15 cellular contexts compared by ENCODE assay signal in genomic region chr18:48986851-48987761, GRCh38. TPM values are rescaled to one million over a fixed set of nuclear protein-coding genes. Genes with fewer than 3 reads are reported as not detected.
DNase-seq lines count a peak whose midpoint lies in the region; ATAC-seq, FAIRE-seq and TF ChIP-seq lines count a peak whose summit lies in the region.
"Had no signal": no experiment of that assay in that cellular context is flagged by ENCODE, and none has a peak within 500 bp of the region (broad histone marks: within the 10 kb centered on the region; RNA-seq: fewer than 3 reads in every experiment).

No MANE protein-coding gene starts in this region.

- POLR2A ChIA-PET in HepG2 (lab: Yijun Ruan, JAX), result no interaction called here
- POLR2A ChIA-PET in activated CD4-positive, alpha-beta T cell treated with anti-CD3 and anti-CD28 coated beads for 36 hours (lab: Charles Lee), result no interaction called here
- POLR2A ChIA-PET in GM10248 (lab: Yijun Ruan, JAX), result no interaction called here

- FAIRE-seq in astrocyte (lab: Jason Lieb, UNC) (no peak), HepG2 (lab: Jason Lieb, UNC) (no peak)
- FAIRE-seq: H54 had no signal

- no peak for TF ChIP-seq RAD21 in HepG2 (CRISPR knock-in tag; IDR thresholded peaks at IDR 0.05)

- CTCF ChIA-PET in HepG2 (lab: Yijun Ruan, JAX; ENCODE audit: low intra/inter-chr PET ratio, low total read pairs) (no interaction called here), GM10248 (lab: Yijun Ruan, JAX) (no interaction called here)
- CTCF ChIA-PET in activated CD4-positive, alpha-beta T cell treated with anti-CD3 and anti-CD28 coated beads for 36 hours (lab: Charles Lee), result no interaction called here

- H3F3A ChIP-seq in GM23248 (ENCODE audit: insufficient read depth), result no peaks in the 10 kb centered on the region

- no peaks in the 10 kb centered on the region for H3K9me2 ChIP-seq in GM23248 (ENCODE audit: insufficient read depth)

- H3K36me3 ChIP-seq in BLaER1 (no peaks in the 10 kb centered on the region), astrocyte (ENCODE audit: insufficient read depth, low read length) (no peaks in the 10 kb centered on the region), HepG2 (replicated peaks in 1 of 2; ENCODE audit: control insufficient read depth in 1 of 2, insufficient read depth in 2 of 2, low read length in 2 of 2) (no peaks in the 10 kb centered on the region), GM23248 (ENCODE audit: low read depth) (no peaks in the 10 kb centered on the region)
- H3K36me3 ChIP-seq: BLaER1 treated with 17β-estradiol and CSF1 and Interleukin-3, amounts not matched to agents 10 nM and 100 nM had no signal

- H4K20me1 ChIP-seq in BLaER1, result no peaks in the 10 kb centered on the region
- no peaks in the 10 kb centered on the region for H4K20me1 ChIP-seq in astrocyte (ENCODE audit: insufficient read depth, low read length)
- no peaks in the 10 kb centered on the region for H4K20me1 ChIP-seq in HepG2 (ENCODE audit: insufficient read depth, low read length)
- H4K20me1 ChIP-seq in GM23248 (ENCODE audit: insufficient read depth), result no peaks in the 10 kb centered on the region
- H4K20me1 ChIP-seq: BLaER1 treated with 17β-estradiol and CSF1 and Interleukin-3, amounts not matched to agents 10 nM and 100 nM had no signal

- no peak for TF ChIP-seq POLR2A in HepG2 (IDR thresholded peaks at IDR 0.05; ENCODE audit: insufficient read depth in 1 of 2, low read depth in 2 of 2, low read length in 2 of 2)

- H3K4me2 ChIP-seq in BLaER1, result 0 out of 2 replicates have a peak overlapping the region, but pooled peaks have one; percentile 3
- H3K4me2 ChIP-seq in astrocyte (ENCODE audit: low read length), result no peak overlapping the region
- H3K4me2 ChIP-seq in HepG2 (ENCODE audit: low read depth, low read length), result peak overlapping the region; percentile 56
- H3K4me2 ChIP-seq in GM23248 (ENCODE audit: unreplicated experiment), result no peak overlapping the region

- H3K27ac Mint-ChIP-seq in astrocyte (ENCODE audit: unreplicated experiment), result peak overlapping the region; percentile 69
- no peak overlapping the region for H3K27ac Mint-ChIP-seq in activated CD4-positive, alpha-beta T cell treated with anti-CD3 and anti-CD28 coated beads for 36 hours
- H3K27ac Mint-ChIP-seq in activated naive CD8-positive, alpha-beta T cell treated with anti-CD3 and anti-CD28 coated beads, Interleukin-2, amount 50 U/mL, for 24 hours, result no peak overlapping the region

- ATAC-seq in HepG2, result no peak
- no peak for ATAC-seq in activated CD4-positive, alpha-beta T cell treated with anti-CD3 and anti-CD28 coated beads for 36 hours
- ATAC-seq in activated naive CD8-positive, alpha-beta T cell treated with anti-CD3 and anti-CD28 coated beads, Interleukin-2, amount 50 U/mL, for 24 hours, result no peak

- H3K4me1 Mint-ChIP-seq in astrocyte (ENCODE audit: low read depth, unreplicated experiment), result peaks cover 38% of the 10 kb centered on the region
- peaks cover 3% of the 10 kb centered on the region for H3K4me1 Mint-ChIP-seq in activated CD4-positive, alpha-beta T cell treated with anti-CD3 and anti-CD28 coated beads for 36 hours
- H3K4me1 Mint-ChIP-seq in activated naive CD8-positive, alpha-beta T cell treated with anti-CD3 and anti-CD28 coated beads, Interleukin-2, amount 50 U/mL, for 24 hours, result peaks cover 3% of the 10 kb centered on the region

- H3K27ac ChIP-seq in BLaER1 (no peak overlapping the region), astrocyte (ENCODE audit: low read depth, low read length) (no peak overlapping the region), HepG2 (ENCODE audit: extremely low read length, insufficient read depth, low read length) (no peak overlapping the region), GM23248 (no peak overlapping the region)
- H3K27ac ChIP-seq: BLaER1 treated with 17β-estradiol and CSF1 and Interleukin-3, amounts not matched to agents 10 nM and 100 nM had no signal

- H3K9ac ChIP-seq in BLaER1, result no peak overlapping the region
- H3K9ac ChIP-seq in astrocyte (ENCODE audit: low read length), result no peak overlapping the region
- no peak overlapping the region for H3K9ac ChIP-seq in HepG2 (ENCODE audit: insufficient read depth, low read depth, low read length)
- H3K9ac ChIP-seq in GM23248, result no peak overlapping the region
- H3K9ac ChIP-seq: BLaER1 treated with 17β-estradiol and CSF1 and Interleukin-3, amounts not matched to agents 10 nM and 100 nM had no signal

- H3K27me3 ChIP-seq in BLaER1, result no peaks in the 10 kb centered on the region
- H3K27me3 ChIP-seq in astrocyte (ENCODE audit: insufficient read depth, low read length), result no peaks in the 10 kb centered on the region
- no peaks in the 10 kb centered on the region; a peak in 1 of 5 replicates for H3K27me3 ChIP-seq in HepG2 (ENCODE audit: control insufficient read depth in 1 of 2, insufficient read depth in 2 of 2, low read length in 2 of 2)
- no peaks in the 10 kb centered on the region for H3K27me3 ChIP-seq in GM23248 (replicated peaks; ENCODE audit: insufficient read depth)
- H3K27me3 ChIP-seq: BLaER1 treated with 17β-estradiol and CSF1 and Interleukin-3, amounts not matched to agents 10 nM and 100 nM had no signal

- H3K79me2 ChIP-seq in astrocyte (ENCODE audit: insufficient read depth, low read length) (no peaks in the 10 kb centered on the region), HepG2 (ENCODE audit: insufficient read depth, low read length) (no peaks in the 10 kb centered on the region), GM23248 (ENCODE audit: insufficient read depth) (no peaks in the 10 kb centered on the region)

- H2AFZ ChIP-seq in astrocyte (ENCODE audit: low read depth, low read length), result no peak overlapping the region
- no peak overlapping the region for H2AFZ ChIP-seq in HepG2 (ENCODE audit: low read length)
- no peak overlapping the region for H2AFZ ChIP-seq in GM23248

- DNase-seq in astrocyte (ENCODE audit: low read depth), result no peak
- no peak for DNase-seq in HepG2 (ENCODE audit: low spot score)
- peak; percentile 67 for DNase-seq in posterior vena cava (ENCODE audit: low spot score)
- DNase-seq in activated CD4-positive, alpha-beta T cell treated with anti-CD3 and anti-CD28 coated beads for 36 hours, result no peak
- no peak for DNase-seq in GM23248
- no peak for DNase-seq in activated naive CD8-positive, alpha-beta T cell treated with anti-CD3 and anti-CD28 coated beads, Interleukin-2, amount 50 U/mL, for 24 hours
- DNase-seq in GM10248 (ENCODE audit: extremely low spot score), result no peak
- DNase-seq: 8988T, NCI-H1417 treated with DMSO at 0.1 percent for 48 hours, NCI-H2029 treated with DMSO at 0.1 percent for 48 hours, NCI-H510A treated with DMSO at 0.1 percent for 48 hours, RPMI8226 had no signal

- intact Hi-C loops in HepG2 (cut with micrococcal nuclease; ENCODE audit: unreplicated experiment), result no loop called here
- intact Hi-C loops in posterior vena cava (cut with DNase I), result no loop called here
- intact Hi-C loops in activated CD4-positive, alpha-beta T cell treated with anti-CD3 and anti-CD28 coated beads for 36 hours (cut with DNase I, micrococcal nuclease), result no loop called here

- no peaks in the 10 kb centered on the region for H3K36me3 Mint-ChIP-seq in astrocyte (ENCODE audit: low read depth, unreplicated experiment)
- H3K36me3 Mint-ChIP-seq in activated CD4-positive, alpha-beta T cell treated with anti-CD3 and anti-CD28 coated beads for 36 hours (ENCODE audit: low read depth), result no peaks in the 10 kb centered on the region
- H3K36me3 Mint-ChIP-seq in activated naive CD8-positive, alpha-beta T cell treated with anti-CD3 and anti-CD28 coated beads, Interleukin-2, amount 50 U/mL, for 24 hours (ENCODE audit: low read depth), result no peaks in the 10 kb centered on the region

- H3K4me3 Mint-ChIP-seq in astrocyte (ENCODE audit: unreplicated experiment), result no peak overlapping the region
- no peak overlapping the region for H3K4me3 Mint-ChIP-seq in activated CD4-positive, alpha-beta T cell treated with anti-CD3 and anti-CD28 coated beads for 36 hours
- no peak overlapping the region for H3K4me3 Mint-ChIP-seq in activated naive CD8-positive, alpha-beta T cell treated with anti-CD3 and anti-CD28 coated beads, Interleukin-2, amount 50 U/mL, for 24 hours

- TF ChIP-seq CTCF in astrocyte (IDR thresholded peaks at IDR 0.05; ENCODE audit: insufficient read depth, low read depth, low read length) (no peak), HepG2 (CRISPR knock-in tag; IDR thresholded peaks at IDR 0.05) (no peak), GM10248 (IDR thresholded peaks at IDR 0.05; ENCODE audit: control extremely low read depth, extremely low read depth, low read depth, missing control alignments) (no peak)

- H3K4me3 ChIP-seq in BLaER1, result no peak overlapping the region
- H3K4me3 ChIP-seq in astrocyte (ENCODE audit: insufficient read depth, low read depth, low read length), result no peak overlapping the region
- H3K4me3 ChIP-seq in HepG2 (replicated peaks in 1 of 3; ENCODE audit: insufficient read depth in 1 of 3, low read depth in 2 of 3, low read length in 3 of 3), result no peak overlapping the region
- no peak overlapping the region for H3K4me3 ChIP-seq in GM23248
- H3K4me3 ChIP-seq: BLaER1 treated with 17β-estradiol and CSF1 and Interleukin-3, amounts not matched to agents 10 nM and 100 nM had no signal

- WGBS in HepG2 (ENCODE audit: low lambda C conversion rate), result 79% methylated on average over 18 of the region's 20 CpGs
- 93 to 94% methylated on average over 20 of the region's 20 CpGs for WGBS in GM23248 (ENCODE audit: low coverage in 1 of 2, low lambda C conversion rate in 2 of 2, missing lambda C conversion rate in 2 of 2), 2 experiments

- in situ Hi-C loops in HepG2 (cut with HindIII; ENCODE audit: extremely low pct_ligation_motif_present, low pct_unique_long_range_greater_than_20kb), result no loop called here
- in situ Hi-C loops in GM23248 (cut with MboI), result no loop called here

- H3K9me3 Mint-ChIP-seq in astrocyte (ENCODE audit: unreplicated experiment), result no peaks in the 10 kb centered on the region
- H3K9me3 Mint-ChIP-seq in activated CD4-positive, alpha-beta T cell treated with anti-CD3 and anti-CD28 coated beads for 36 hours (ENCODE audit: low read depth), result no peaks in the 10 kb centered on the region
- no peaks in the 10 kb centered on the region for H3K9me3 Mint-ChIP-seq in activated naive CD8-positive, alpha-beta T cell treated with anti-CD3 and anti-CD28 coated beads, Interleukin-2, amount 50 U/mL, for 24 hours

- H3K27me3 Mint-ChIP-seq in astrocyte (ENCODE audit: low read depth, unreplicated experiment), result no peaks in the 10 kb centered on the region
- peaks cover 4% of the 10 kb centered on the region for H3K27me3 Mint-ChIP-seq in activated CD4-positive, alpha-beta T cell treated with anti-CD3 and anti-CD28 coated beads for 36 hours
- H3K27me3 Mint-ChIP-seq in activated naive CD8-positive, alpha-beta T cell treated with anti-CD3 and anti-CD28 coated beads, Interleukin-2, amount 50 U/mL, for 24 hours, result peaks cover 3% of the 10 kb centered on the region

- TF ChIP-seq EP300 in HepG2 (IDR thresholded peaks at IDR 0.05; ENCODE audit: low read depth in 2 of 2, low read length in 2 of 2) (no peak), HepG2 (CRISPR knock-in tag; IDR thresholded peaks at IDR 0.05; ENCODE audit: borderline replicate concordance) (no peak)

- BruUV-seq in HepG2 (replicated peaks; lab: Mats Ljungman, UMichigan), result no TSS peak

- H3K4me1 ChIP-seq in BLaER1, result peaks cover 42% of the 10 kb centered on the region
- peaks cover 21% of the 10 kb centered on the region for H3K4me1 ChIP-seq in astrocyte (ENCODE audit: insufficient read depth, low read length)
- H3K4me1 ChIP-seq in HepG2 (ENCODE audit: insufficient read depth, low read length), result peaks cover 75% of the 10 kb centered on the region
- peaks cover 14% of the 10 kb centered on the region for H3K4me1 ChIP-seq in GM23248 (ENCODE audit: insufficient read depth)

- H3K9me3 ChIP-seq in BLaER1 (no peaks in the 10 kb centered on the region), astrocyte (ENCODE audit: insufficient read depth, low read depth, low read length) (no peaks in the 10 kb centered on the region), HepG2 (ENCODE audit: low read length) (no peaks in the 10 kb centered on the region), GM23248 (ENCODE audit: low read depth) (no peaks in the 10 kb centered on the region)
- H3K9me3 ChIP-seq: BLaER1 treated with 17β-estradiol and CSF1 and Interleukin-3, amounts not matched to agents 10 nM and 100 nM had no signal

RNA-seq across cellular contexts. Expression of gene SMAD7, which starts 36.3 kb away (rescaled TPM):
- total RNA-seq in astrocyte (62.9 and 76.2 TPM in 2 replicates), HepG2 (2016; rRNA removed; fragmentation: Illumina TruSeq; extraction: Trizol) (18.7 and 24.7 TPM in 2 replicates), posterior vena cava (10 to 100 TPM; 34.7 to 36.8 TPM)
- total RNA-seq in HepG2 (2016; cell fraction: cytosol; rRNA removed; fragmentation: Illumina TruSeq; extraction: Trizol; ENCODE audit: low read depth), result 3.3 TPM in 2 replicates
- 17.7 and 26.0 TPM in 2 replicates for total RNA-seq in HepG2 (2016; cell fraction: insoluble cytoplasmic fraction; rRNA removed; fragmentation: Illumina TruSeq; extraction: Trizol)
- 12.5 and 14.2 TPM in 2 replicates for total RNA-seq in HepG2 (2016; cell fraction: membrane; rRNA removed; fragmentation: Illumina TruSeq; extraction: Trizol)
- 22.7 and 23.8 TPM in 2 replicates for total RNA-seq in HepG2 (2016; cell fraction: nucleus; rRNA removed; fragmentation: Illumina TruSeq; extraction: Trizol)
- polyA plus RNA-seq in HepG2 (2011; rRNA removed) (15.8 and 17.4 TPM in 2 replicates), GM23248 (2016; fragmentation: Nextera tagmentation; extraction: Ambion mirVana) (6.8 and 8.4 TPM in 2 replicates)
- 15.1 and 16.9 TPM in 2 replicates for polyA plus RNA-seq in HepG2 (2011; cell fraction: cytosol; rRNA removed)
- polyA plus RNA-seq in HepG2 (2011; cell fraction: nucleus; rRNA removed), result 16.5 and 25.6 TPM in 2 replicates
- polyA plus RNA-seq in HepG2 (2012), result 5.6 and 8.5 TPM in 2 replicates
- 1.4 and 2.1 TPM in 2 replicates for polyA plus RNA-seq in HepG2 (2016; cell fraction: cytosol; fragmentation: Illumina TruSeq; extraction: Trizol; ENCODE audit: low read depth)
- 15.7 and 17.1 TPM in 2 replicates for polyA plus RNA-seq in HepG2 (2016; cell fraction: insoluble cytoplasmic fraction; fragmentation: Illumina TruSeq; extraction: Trizol; ENCODE audit: low read depth)
- 4.9 TPM in 2 replicates for polyA plus RNA-seq in HepG2 (2016; cell fraction: membrane; fragmentation: Illumina TruSeq; extraction: Trizol; ENCODE audit: low read depth)
- 40.0 and 43.9 TPM in 2 replicates for polyA plus RNA-seq in HepG2 (2016; cell fraction: nucleus; fragmentation: Illumina TruSeq; extraction: Trizol; ENCODE audit: insufficient read depth, low read depth)
- polyA minus RNA-seq in HepG2 (2011; rRNA and poly(A)+ RNA removed; ENCODE audit: low replicate concordance), result 38.7 and 47.8 TPM in 2 replicates
- polyA minus RNA-seq in HepG2 (2011; cell fraction: cytosol; rRNA and poly(A)+ RNA removed), result 11.5 and 17.8 TPM in 2 replicates
- polyA minus RNA-seq in HepG2 (2011; cell fraction: nucleus; rRNA and poly(A)+ RNA removed), result 14.8 and 26.3 TPM in 2 replicates
- total RNA-seq in activated CD4-positive, alpha-beta T cell treated with anti-CD3 and anti-CD28 coated beads for 36 hours, result 1 to 10 TPM; 7.2 to 9.3 TPM
- 43.6 and 51.7 TPM in 2 replicates for total RNA-seq in GM23248 (2014; rRNA removed; shearing (Covaris generic))

Comparison
In these comparisons a context has a peak if more than half of its experiments do, and no peak if none do; other contexts are left out.
1. H3K4me2 ChIP-seq: peak in BLaER1 (single experiment) and HepG2 (single experiment); none in astrocyte (single experiment) and GM23248 (single experiment).